26 cellular contexts compared by ENCODE assay signal in genomic region chr2:42459296-42459695, GRCh38. TPM values are rescaled to one million over a fixed set of nuclear protein-coding genes. Genes with fewer than 3 reads are reported as not detected.
"Had no signal": no experiment of that assay in that cellular context is flagged by ENCODE, and none has a peak within 500 bp of the region (broad histone marks: within the 10 kb centered on the region; RNA-seq: fewer than 3 reads in every experiment).

No MANE protein-coding gene starts in this region.

- H3K27ac ChIP-seq: ascending aorta, body of pancreas, SJSA1 had no signal

- H3K9me3 ChIP-seq: ascending aorta, body of pancreas, SJSA1 had no signal

- ATAC-seq: activated CD8-positive, alpha-beta T cell treated with anti-CD3 and anti-CD28 coated beads, Interleukin-2, amount 10 ng/mL, durations not matched to agents 7 days and 5 days; activated naive CD8-positive, alpha-beta T cell treated with anti-CD3 and anti-CD28 coated beads, Interleukin-2, amount 50 U/mL, for 24 hours; body of pancreas; SK-N-SH treated with all-trans-retinoic acid at 6 μM for 48 hours had no signal

- H3K27me3 ChIP-seq: ascending aorta, body of pancreas, SJSA1 had no signal

- DNase-seq: activated CD4-positive, alpha-beta T cell treated with anti-CD3 and anti-CD28 coated beads for 48 hours; activated CD4-positive, alpha-beta T cell treated with anti-CD3 and anti-CD28 coated beads, Interleukin-2, amount 50 U/mL, for 4 hours; activated CD4-positive, CD25-positive, alpha-beta regulatory T cell treated with anti-CD3 and anti-CD28 coated beads, Interleukin-2, amount 50 U/mL, for 72 hours; activated CD8-positive, alpha-beta T cell treated with anti-CD3 and anti-CD28 coated beads, Interleukin-2, amount 10 ng/mL, durations not matched to agents 7 days and 5 days; activated effector memory CD4-positive, alpha-beta T cell treated with Interleukin-2 at 50 U/mL for 16 hours; activated naive CD4-positive, alpha-beta T cell; activated naive CD8-positive, alpha-beta T cell treated with anti-CD3 and anti-CD28 coated beads, Interleukin-2, amount 50 U/mL, for 24 hours; activated T-cell treated with anti-CD3 and anti-CD28 coated beads, Interleukin-2, amount 50 U/mL, for 24 hours; amniotic stem cell; body of pancreas; Kasumi-1; KBM-7; NCI-H1048; NCI-H146; NCI-H187 treated with DMSO at 0.1 percent for 48 hours; NCI-H2081 treated with DMSO at 0.1 percent for 48 hours; NCI-H446; NCI-H524; SHP77; SW 1271 had no signal

- H3K36me3 ChIP-seq: ascending aorta, SJSA1 had no signal

- H3K4me3 ChIP-seq: ascending aorta, body of pancreas, SJSA1 had no signal

- H3K27me3 Mint-ChIP-seq: activated naive CD4-positive, alpha-beta T cell treated with anti-CD3 and anti-CD28 coated beads, Interleukin-2, amount 50 U/mL, for 24 hours; activated naive CD8-positive, alpha-beta T cell treated with anti-CD3 and anti-CD28 coated beads, Interleukin-2, amount 50 U/mL, for 24 hours had no signal

- H3K27ac Mint-ChIP-seq: activated CD8-positive, alpha-beta T cell treated with anti-CD3 and anti-CD28 coated beads, Interleukin-2, amount 10 ng/mL, durations not matched to agents 7 days and 5 days; activated naive CD4-positive, alpha-beta T cell treated with anti-CD3 and anti-CD28 coated beads, Interleukin-2, amount 50 U/mL, for 24 hours; activated naive CD8-positive, alpha-beta T cell treated with anti-CD3 and anti-CD28 coated beads, Interleukin-2, amount 50 U/mL, for 24 hours; activated T-cell treated with anti-CD3 and anti-CD28 coated beads, Interleukin-2, amount 50 U/mL, for 24 hours; activated T-helper 1 cell treated with anti-CD3 and anti-CD28 coated beads, Interleukin-12 subunit alpha, Interleukin-12 subunit beta, Interleukin-2, Interleukin-4 antibody, amounts not matched to agents 30 ng/mL and 10 ng/mL and 1 ng/mL, durations not matched to agents 14 hours and 24 hours and 36 hours had no signal

- H3K9me3 Mint-ChIP-seq: activated naive CD4-positive, alpha-beta T cell treated with anti-CD3 and anti-CD28 coated beads, Interleukin-2, amount 50 U/mL, for 24 hours; activated naive CD8-positive, alpha-beta T cell treated with anti-CD3 and anti-CD28 coated beads, Interleukin-2, amount 50 U/mL, for 24 hours; activated T-cell treated with anti-CD3 and anti-CD28 coated beads, Interleukin-2, amount 50 U/mL, for 24 hours; activated T-helper 1 cell treated with anti-CD3 and anti-CD28 coated beads, Interleukin-12 subunit alpha, Interleukin-12 subunit beta, Interleukin-2, Interleukin-4 antibody, amounts not matched to agents 30 ng/mL and 10 ng/mL and 1 ng/mL, durations not matched to agents 14 hours and 24 hours and 36 hours had no signal

- H3K4me1 Mint-ChIP-seq: activated naive CD4-positive, alpha-beta T cell treated with anti-CD3 and anti-CD28 coated beads, Interleukin-2, amount 50 U/mL, for 24 hours; activated naive CD8-positive, alpha-beta T cell treated with anti-CD3 and anti-CD28 coated beads, Interleukin-2, amount 50 U/mL, for 24 hours had no signal

- H3K36me3 Mint-ChIP-seq: activated naive CD4-positive, alpha-beta T cell treated with anti-CD3 and anti-CD28 coated beads, Interleukin-2, amount 50 U/mL, for 24 hours had no signal

- H3K4me1 ChIP-seq: ascending aorta, body of pancreas, SJSA1 had no signal

- H3K4me3 Mint-ChIP-seq: activated CD8-positive, alpha-beta T cell treated with anti-CD3 and anti-CD28 coated beads, Interleukin-2, amount 10 ng/mL, durations not matched to agents 7 days and 5 days; activated naive CD4-positive, alpha-beta T cell treated with anti-CD3 and anti-CD28 coated beads, Interleukin-2, amount 50 U/mL, for 24 hours; activated naive CD8-positive, alpha-beta T cell treated with anti-CD3 and anti-CD28 coated beads, Interleukin-2, amount 50 U/mL, for 24 hours; activated T-cell treated with anti-CD3 and anti-CD28 coated beads, Interleukin-2, amount 50 U/mL, for 24 hours; activated T-helper 1 cell treated with anti-CD3 and anti-CD28 coated beads, Interleukin-12 subunit alpha, Interleukin-12 subunit beta, Interleukin-2, Interleukin-4 antibody, amounts not matched to agents 30 ng/mL and 10 ng/mL and 1 ng/mL, durations not matched to agents 14 hours and 24 hours and 36 hours had no signal

RNA-seq across cellular contexts. Expression of gene KCNG3, which starts 34.5 kb away (rescaled TPM):
- total RNA-seq: ascending aorta; T-helper 1 cell treated with Interleukin-12 subunit alpha and Interleukin-12 subunit beta and Interleukin-4 antibody, amounts not matched to agents 30 ng/mL and 1 ng/mL, for 36 hours had no signal
